Comparison of ENCODE assay signal across 8 cellular contexts in genomic region chr7:103344453-103345149, GRCh38. TPM values are rescaled to one million over a fixed set of nuclear protein-coding genes. Genes with fewer than 3 reads are reported as not detected.
DNase-seq lines count a peak whose midpoint lies in the region; ATAC-seq, FAIRE-seq and TF ChIP-seq lines count a peak whose summit lies in the region.

Gene DNAJC2, minus strand, starts transcription at chr7:103344767. Its CDS starts 145 bp downstream, at chr7:103344622.

- ATAC-seq in GM18870 (IDR thresholded peaks at IDR 0.05; ENCODE audit: unreplicated experiment) (peak; percentile 74), HG03135 (IDR thresholded peaks at IDR 0.05; ENCODE audit: unreplicated experiment) (peak; percentile 70)

- TF ChIP-seq CTCF in AG04449 (IDR thresholded peaks at IDR 0.05; ENCODE audit: insufficient read depth, low read length, missing control alignments) (no peak), WERI-Rb-1 (IDR thresholded peaks at IDR 0.05; ENCODE audit: low read depth, low read length) (no peak), breast epithelium (IDR thresholded peaks at IDR 0.05) (no peak)

- H3K27ac ChIP-seq in WERI-Rb-1 (peak within 1 kb of the TSS; percentile 81), breast epithelium (peak within 1 kb of the TSS; percentile 90 to 91), small intestine (ENCODE audit: low read depth in 1 of 2, low read length in 1 of 2) (peak within 1 kb of the TSS; percentile 91)

- TF ChIP-seq POLR2A in breast epithelium (IDR thresholded peaks at IDR 0.05): no peak

- peak within 1 kb of the TSS; percentile 93 for H3K4me3 ChIP-seq in AG04449 (ENCODE audit: low read depth, low read length)
- H3K4me3 ChIP-seq in WERI-Rb-1 (ENCODE audit: low read depth, low read length): peak within 1 kb of the TSS; percentile 76
- H3K4me3 ChIP-seq in breast epithelium: peak within 1 kb of the TSS; percentile 95 to 97 (median 96)
- H3K4me3 ChIP-seq in small intestine (ENCODE audit: low read depth in 1 of 2, low read length in 2 of 2): peak within 1 kb of the TSS; percentile 79 to 100

- H3K9me3 ChIP-seq in WERI-Rb-1 (ENCODE audit: severe bottlenecking) (no peaks in the 10 kb centered on the region), breast epithelium (no peaks in the 10 kb centered on the region), small intestine (ENCODE audit: control insufficient read depth, low read depth) (no peaks in the 10 kb centered on the region)

- POLR2A ChIA-PET in AG04449 (lab: Yijun Ruan, JAX): no interaction called here

- intact Hi-C loops in breast epithelium (cut with DNase I; ENCODE audit: low total_unique reads): no loop called here

- DNase-seq in AG04449 (ENCODE audit: low read depth, low spot score) (peak; percentile 69), NCI-H2196 (lab: John Stamatoyannopoulos, UW; ENCODE audit: unreplicated experiment) (peak; percentile 91), WERI-Rb-1 (peak; percentile 89), breast epithelium (ENCODE audit: low spot score in 2 of 2) (peak; percentile 81 to 82), iPS-NIHi11 (ENCODE audit: low spot score) (peak; percentile 90), small intestine (peak; percentile 93)

- no peak for FAIRE-seq in small intestine (lab: Jason Lieb, UNC)

- 7 to 9% (median 7%) methylated on average over 39 to 43 of the region's 43 CpGs for WGBS in small intestine, 3 donors

- H3K4me1 ChIP-seq in breast epithelium (peaks cover 0 to 7% of the 10 kb centered on the region in 2 donors), small intestine (ENCODE audit: control insufficient read depth in 2 of 2, insufficient read depth in 1 of 2, low read depth in 1 of 2, low read length in 1 of 2) (peaks cover 2 to 5% of the 10 kb centered on the region in 2 donors)

- CTCF ChIA-PET in AG04449 (lab: Yijun Ruan, JAX): no interaction called here

- H3K36me3 ChIP-seq in WERI-Rb-1 (peaks cover 37% of the 10 kb centered on the region), breast epithelium (peaks cover 5% of the 10 kb centered on the region), small intestine (ENCODE audit: control insufficient read depth in 2 of 2, insufficient read depth in 2 of 2, low read length in 2 of 2) (no peaks in the 10 kb centered on the region)

- H3K27me3 ChIP-seq in WERI-Rb-1 (ENCODE audit: insufficient read depth, low read depth, severe bottlenecking): no peaks in the 10 kb centered on the region
- no peaks in the 10 kb centered on the region for H3K27me3 ChIP-seq in breast epithelium
- no peaks in the 10 kb centered on the region for H3K27me3 ChIP-seq in small intestine (ENCODE audit: control insufficient read depth in 2 of 2, insufficient read depth in 2 of 2, low read length in 2 of 2)

RNA-seq across cellular contexts. Expression of gene DNAJC2, which starts in this region (rescaled TPM):
- total RNA-seq in breast epithelium: 10 to 100 TPM; 12.8 to 26.1 (median 21.3) TPM
- polyA plus RNA-seq in small intestine: 10 to 100 TPM; 22.2 to 32.9 (median 29.5) TPM

Comparison
In these comparisons a context has a peak if more than half of its experiments do, and no peak if none do; other contexts are left out.
1. Peak in every context shown above with its lines: DNase-seq, ATAC-seq, H3K4me3 ChIP-seq and H3K27ac ChIP-seq.